In the genomic region with DNA sequence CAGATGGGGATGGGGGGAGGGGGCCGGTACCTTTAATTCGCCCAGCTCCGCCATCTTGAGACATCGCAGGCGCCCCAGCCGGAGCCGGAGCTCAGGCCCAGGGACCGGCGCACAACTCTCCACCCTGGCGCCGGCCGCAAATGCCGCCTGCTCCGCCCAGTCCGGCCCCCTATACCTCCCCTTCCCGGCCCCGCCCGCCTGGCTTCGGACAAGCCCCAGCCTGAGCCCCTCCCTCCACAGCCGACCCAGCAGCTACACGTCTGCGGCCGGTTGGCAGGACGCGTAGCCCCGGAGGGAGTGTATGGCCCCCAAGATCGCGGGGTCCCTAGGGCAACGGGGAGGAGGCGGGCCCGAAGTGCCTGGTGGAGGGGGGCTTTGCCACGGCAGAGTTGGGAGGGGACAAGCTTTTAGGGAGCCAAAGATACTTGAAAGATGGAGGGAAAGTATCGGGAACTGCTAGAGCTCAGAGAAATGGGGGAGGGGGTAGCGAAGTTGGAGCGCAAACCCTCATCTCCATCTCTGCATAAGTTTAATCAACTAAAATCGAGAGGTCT, we compare ENCODE assay signal across 8 cellular contexts. TPM values are rescaled to one million over a fixed set of nuclear protein-coding genes. Genes with fewer than 3 reads are reported as not detected.
DNase-seq lines count a peak whose midpoint lies in the region; ATAC-seq and TF ChIP-seq lines count a peak whose summit lies in the region.

Gene PIAS3 (minus strand): TSS at position 145 of the 554 bp plus-strand sequence. CDS start 91 bp downstream, at position 54.

- peak within 1 kb of the TSS; percentile 74 for H3K4me2 ChIP-seq in KMS-11

- no peaks in the 10 kb centered on the region for H3K9me3 Mint-ChIP-seq in naive B cell
- no peaks in the 10 kb centered on the region for H3K9me3 Mint-ChIP-seq in stimulated activated effector memory CD8-positive, alpha-beta T cell treated with anti-CD3 and anti-CD28 coated beads, Interleukin-12 subunit alpha, Interleukin-12 subunit beta, amount 100 ng/mL, for 72 hours

- H3K27ac ChIP-seq in KMS-11 = peak within 1 kb of the TSS; percentile 22
- H3K27ac ChIP-seq in Peyer's patch = peak within 1 kb of the TSS; percentile 86 to 95 (median 89)
- peak within 1 kb of the TSS; percentile 89 to 98 (median 96) for H3K27ac ChIP-seq in esophagus squamous epithelium

- H3K4me3 ChIP-seq in KMS-11 (IDR thresholded peaks at IDR 0.05; ENCODE audit: insufficient read depth, low read depth, low read length) = peak within 1 kb of the TSS; percentile 100
- peak within 1 kb of the TSS; percentile 81 to 91 (median 87) for H3K4me3 ChIP-seq in Peyer's patch
- H3K4me3 ChIP-seq in esophagus squamous epithelium = peak within 1 kb of the TSS; percentile 70 to 90 (median 85)

- TF ChIP-seq CTCF in KMS-11 (conservative IDR thresholded peaks at IDR 0.05; ENCODE audit: low read depth, low read length) (no peak), Peyer's patch (IDR thresholded peaks at IDR 0.05) (no peak), esophagus squamous epithelium (IDR thresholded peaks at IDR 0.05) (peak in 1 of 6 experiments; percentile 17)

- ATAC-seq in GM21737 (IDR thresholded peaks at IDR 0.05; ENCODE audit: unreplicated experiment) (peak; percentile 83), naive B cell (ENCODE audit: low read depth in 2 of 2) (peak; percentile 87 to 88)
- ATAC-seq in stimulated activated effector memory CD8-positive, alpha-beta T cell treated with anti-CD3 and anti-CD28 coated beads, Interleukin-12 subunit alpha, Interleukin-12 subunit beta, amount 100 ng/mL, for 72 hours = peak; percentile 93

- H3K27ac Mint-ChIP-seq in naive B cell = peak within 1 kb of the TSS; percentile 49 to 97 (median 83)
- peak within 1 kb of the TSS; percentile 91 for H3K27ac Mint-ChIP-seq in stimulated activated effector memory CD8-positive, alpha-beta T cell treated with anti-CD3 and anti-CD28 coated beads, Interleukin-12 subunit alpha, Interleukin-12 subunit beta, amount 100 ng/mL, for 72 hours

- no peaks in the 10 kb centered on the region for H3K79me2 ChIP-seq in KMS-11 (ENCODE audit: insufficient read depth, low read depth)

- 0% methylated on average over 4 to 7 of the region's 36 CpGs for WGBS in esophagus squamous epithelium, 2 donors

- peak within 1 kb of the TSS; percentile 93 for H2AFZ ChIP-seq in KMS-11 (ENCODE audit: low read depth)

- no peaks in the 10 kb centered on the region for H3K9me3 ChIP-seq in Peyer's patch
- H3K9me3 ChIP-seq in esophagus squamous epithelium = no peaks in the 10 kb centered on the region

- intact Hi-C loops in esophagus squamous epithelium (cut with DNase I) = no loop called here

- no peaks in the 10 kb centered on the region for H4K20me1 ChIP-seq in KMS-11 (ENCODE audit: insufficient read depth)

- H3K36me3 ChIP-seq in KMS-11 (ENCODE audit: insufficient read depth) (peaks cover 4% of the 10 kb centered on the region; the same call in 1 of the 2 replicates), Peyer's patch (peaks cover 0 to 26% (median 0%) of the 10 kb centered on the region in 3 donors), esophagus squamous epithelium (peaks cover 21 to 34% (median 26%) of the 10 kb centered on the region in 3 donors)

- DNase-seq in DMS79 (lab: John Stamatoyannopoulos, UW) (peak; percentile 85), Peyer's patch (peak; percentile 94 to 97 (median 96)), activated T-helper 1 cell treated with Interleukin-2 at 50 U/mL for 16 hours (ENCODE audit: low read depth) (peak; percentile 71), esophagus squamous epithelium (lab: John Stamatoyannopoulos, UW) (peak; percentile 74), naive B cell (peak; percentile 84)
- DNase-seq in stimulated activated effector memory CD8-positive, alpha-beta T cell treated with anti-CD3 and anti-CD28 coated beads, Interleukin-12 subunit alpha, Interleukin-12 subunit beta, amount 100 ng/mL, for 72 hours (ENCODE audit: low spot score in 2 of 2) = peak; percentile 82 to 96

- H3K4me3 Mint-ChIP-seq in naive B cell = peak within 1 kb of the TSS; percentile 93 to 99 (median 96)
- H3K4me3 Mint-ChIP-seq in stimulated activated effector memory CD8-positive, alpha-beta T cell treated with anti-CD3 and anti-CD28 coated beads, Interleukin-12 subunit alpha, Interleukin-12 subunit beta, amount 100 ng/mL, for 72 hours = peak within 1 kb of the TSS; percentile 96

- peaks cover 4 to 6% (median 5%) of the 10 kb centered on the region in 3 donors for H3K27me3 Mint-ChIP-seq in naive B cell

- H3K4me1 Mint-ChIP-seq in naive B cell = peaks cover 18 to 36% (median 24%) of the 10 kb centered on the region in 3 donors
- peaks cover 20% of the 10 kb centered on the region for H3K4me1 Mint-ChIP-seq in stimulated activated effector memory CD8-positive, alpha-beta T cell treated with anti-CD3 and anti-CD28 coated beads, Interleukin-12 subunit alpha, Interleukin-12 subunit beta, amount 100 ng/mL, for 72 hours

- peaks cover 0 to 12% of the 10 kb centered on the region in 2 donors for H3K36me3 Mint-ChIP-seq in naive B cell
- peaks cover 35% of the 10 kb centered on the region for H3K36me3 Mint-ChIP-seq in stimulated activated effector memory CD8-positive, alpha-beta T cell treated with anti-CD3 and anti-CD28 coated beads, Interleukin-12 subunit alpha, Interleukin-12 subunit beta, amount 100 ng/mL, for 72 hours

- H3K27me3 ChIP-seq in KMS-11 (ENCODE audit: insufficient read depth, low read depth) (no peaks in the 10 kb centered on the region; the same call in 1 of the 2 replicates), Peyer's patch (no peaks in the 10 kb centered on the region), esophagus squamous epithelium (no peaks in the 10 kb centered on the region)

- peaks cover 17% of the 10 kb centered on the region for H3K4me1 ChIP-seq in KMS-11 (ENCODE audit: low read depth, poor library complexity, severe bottlenecking)
- peaks cover 0 to 15% (median 3%) of the 10 kb centered on the region in 4 donors for H3K4me1 ChIP-seq in Peyer's patch
- peaks cover 14 to 23% (median 18%) of the 10 kb centered on the region in 3 donors for H3K4me1 ChIP-seq in esophagus squamous epithelium

- H3K9ac ChIP-seq in KMS-11 = peak within 1 kb of the TSS; percentile 35; the same call in 1 of the 2 replicates

- peak; percentile 55 to 77 for TF ChIP-seq POLR2A in Peyer's patch (IDR thresholded peaks at IDR 0.05)
- peak in 3 of 4 donors; percentile 22 to 80 (median 73) for TF ChIP-seq POLR2A in esophagus squamous epithelium (IDR thresholded peaks at IDR 0.05)

RNA-seq across cellular contexts. Expression of gene PIAS3, which starts in this region (rescaled TPM):
- total RNA-seq in Peyer's patch (10 to 100 TPM in 3 of 4 donors, 1 to 10 TPM in 1; 8.9 to 35.5 (median 17.2) TPM), esophagus squamous epithelium (10 to 100 TPM; 20.9 to 51.8 (median 38.2) TPM)
- polyA plus RNA-seq in naive B cell (ENCODE audit: low read depth in 6 of 6) = 10 to 100 TPM in 3 of 6 donors, 1 to 10 TPM in 3; 9.2 to 17.0 (median 10.9) TPM

Comparison
In these comparisons a context has a peak if more than half of its experiments do, and no peak if none do; other contexts are left out.
1. Peak in every context shown above with its lines: DNase-seq, ATAC-seq, H3K4me3 ChIP-seq and H3K27ac ChIP-seq.
2. H3K27ac ChIP-seq: peak in every context shown above with its lines; median percentile 96 in esophagus squamous epithelium; 89 in Peyer's patch; 22 in KMS-11.